In the genomic region with DNA sequence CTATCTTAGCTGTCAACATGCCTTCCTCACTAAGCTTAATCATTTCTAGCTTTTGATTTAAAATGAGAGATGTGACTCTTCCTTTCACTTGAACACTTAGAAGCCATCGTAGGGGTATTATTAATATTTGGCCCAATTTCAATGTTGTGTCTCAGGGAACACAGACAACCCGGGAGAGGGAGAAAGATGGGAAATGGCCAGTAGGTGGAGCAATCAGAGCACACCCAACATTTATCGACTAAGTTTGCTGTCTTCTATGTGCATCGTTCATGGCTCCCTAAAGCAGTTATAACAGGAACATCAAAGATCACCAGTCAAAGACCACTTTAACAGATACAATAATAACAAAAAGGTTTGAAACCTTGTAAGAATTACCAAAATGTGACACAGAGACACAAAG, we compare ENCODE assay signal across 12 cellular contexts.
DNase-seq lines count a peak whose midpoint lies in the region; ATAC-seq and TF ChIP-seq lines count a peak whose summit lies in the region.
"Had no signal": no experiment of that assay in that cellular context is flagged by ENCODE, and none has a peak within 500 bp of the region (broad histone marks: within the 10 kb centered on the region; RNA-seq: fewer than 3 reads in every experiment).

No MANE protein-coding gene starts in this region.

- no peaks in the 10 kb centered on the region for H4K20me1 ChIP-seq in OCI-LY7 (ENCODE audit: insufficient read depth, low read length)

- H3K27ac ChIP-seq in heart right ventricle (no peak overlapping the region), OCI-LY7 (ENCODE audit: low read depth, low read length, poor library complexity, severe bottlenecking) (no peak overlapping the region)
- H3K27ac ChIP-seq: BLaER1 treated with 17β-estradiol and CSF1 and Interleukin-3, amounts not matched to agents 10 nM and 100 nM had no signal

- H2AFZ ChIP-seq in OCI-LY7 (ENCODE audit: low read length) = no peak overlapping the region

- POLR2A ChIA-PET in OCI-LY7 (lab: Charles Lee) = interaction anchor here (0.7 to 0.8 kb wide), 4 partner anchors 16 to 53 kb away, joined by 3 to 4 read pairs (median 3); no protein-coding TSS in a partner anchor

- H3K4me1 ChIP-seq in heart right ventricle (no peaks in the 10 kb centered on the region), OCI-LY7 (ENCODE audit: insufficient read depth, low read length, poor library complexity, severe bottlenecking) (no peaks in the 10 kb centered on the region)
- H3K4me1 ChIP-seq: BLaER1 treated with 17β-estradiol and CSF1 and Interleukin-3, amounts not matched to agents 10 nM and 100 nM had no signal

- H3K27me3 ChIP-seq in heart right ventricle = no peaks in the 10 kb centered on the region
- H3K27me3 ChIP-seq: BLaER1 treated with 17β-estradiol and CSF1 and Interleukin-3, amounts not matched to agents 10 nM and 100 nM had no signal

- intact Hi-C loops in heart right ventricle (cut with DNase I) (no loop called here), Right ventricle myocardium superior (cut with DNase I) (no loop called here), OCI-LY7 (cut with micrococcal nuclease; ENCODE audit: unreplicated experiment) (no loop called here)

- no peaks in the 10 kb centered on the region for H3K9me2 ChIP-seq in OCI-LY7 (ENCODE audit: insufficient read depth, low read length)

- CTCF ChIA-PET in OCI-LY7 (lab: Charles Lee; ENCODE audit: unreplicated experiment) = no interaction called here

- H3K4me3 ChIP-seq in heart right ventricle (no peak overlapping the region), OCI-LY7 (ENCODE audit: low read depth, low read length, poor library complexity, severe bottlenecking) (no peak overlapping the region), fibroblast of pulmonary artery (replicated peaks; ENCODE audit: low read depth, low read length) (no peak overlapping the region)
- H3K4me3 ChIP-seq: BLaER1 treated with 17β-estradiol and CSF1 and Interleukin-3, amounts not matched to agents 10 nM and 100 nM; GM12878 had no signal

- BruUV-seq in OCI-LY7 (replicated peaks; lab: Mats Ljungman, UMichigan) = no TSS peak

- H3K79me2 ChIP-seq in OCI-LY7 (ENCODE audit: insufficient read depth, low read depth, low read length) = no peaks in the 10 kb centered on the region

- H3K4me2 ChIP-seq in OCI-LY7 (ENCODE audit: low read length) = no peak overlapping the region
- H3K4me2 ChIP-seq: BLaER1 treated with 17β-estradiol and CSF1 and Interleukin-3, amounts not matched to agents 10 nM and 100 nM had no signal

- DNase-seq in heart right ventricle (no peak), Right ventricle myocardium superior (no peak), OCI-LY7 (ENCODE audit: low spot score) (peak; percentile 10), fibroblast of pulmonary artery (ENCODE audit: low read depth) (peak; percentile 52), kidney tubule cell (ENCODE audit: low spot score) (no peak), NCI-H187 (lab: John Stamatoyannopoulos, UW) (no peak)
- DNase-seq in activated T-cell treated with anti-CD3 and anti-CD28 coated beads, Interleukin-2, amount 50 U/mL, for 1 hour = no peak
- DNase-seq: activated CD4-positive, CD25-positive, alpha-beta regulatory T cell; NCI-H1694 treated with DMSO at 0.1 percent for 48 hours had no signal

- peak in 5 of 9 donors; percentile 18 to 41 (median 20) for TF ChIP-seq CTCF in heart right ventricle (IDR thresholded peaks at IDR 0.05)
- peak; percentile 72 for TF ChIP-seq CTCF in OCI-LY7 (conservative IDR thresholded peaks at IDR 0.05; ENCODE audit: low read length)
- TF ChIP-seq CTCF in fibroblast of pulmonary artery (IDR thresholded peaks at IDR 0.05; ENCODE audit: low read length, missing control alignments) = peak; percentile 46

- WGBS in heart right ventricle, 2 donors = 43 to 53% methylated on average over 4 of the region's 4 CpGs

- no peak for ATAC-seq in heart right ventricle
- no peak for ATAC-seq in Right ventricle myocardium superior (ENCODE audit: poor library complexity)
- no peak for ATAC-seq in GM18868 (IDR thresholded peaks at IDR 0.05; ENCODE audit: unreplicated experiment)
- ATAC-seq: GM12878 had no signal

- H3K9me3 ChIP-seq in heart right ventricle (peaks cover 0 to 11% (median 0%) of the 10 kb centered on the region in 11 donors), OCI-LY7 (ENCODE audit: low read length) (no peaks in the 10 kb centered on the region)

- H3K36me3 ChIP-seq in heart right ventricle = peaks cover 0 to 13% (median 0%) of the 10 kb centered on the region in 9 donors
- H3K36me3 ChIP-seq in OCI-LY7 (ENCODE audit: insufficient read depth, low read length) = peaks cover 22% of the 10 kb centered on the region

Comparison
In these comparisons a context has a peak if more than half of its experiments do, and no peak if none do; other contexts are left out.
1. DNase-seq: peak in OCI-LY7 (single experiment) and fibroblast of pulmonary artery (single experiment); none in heart right ventricle (0 of 2), Right ventricle myocardium superior (single experiment), activated T-cell treated with anti-CD3 and anti-CD28 coated beads, Interleukin-2, amount 50 U/mL, for 1 hour (single experiment), kidney tubule cell (single experiment) and NCI-H187 (0 of 2).
2. CTCF ChIP-seq: peak in every context shown above with its lines; median percentile 72 in OCI-LY7; 46 in fibroblast of pulmonary artery; 20 in heart right ventricle.